Comparison of ENCODE assay signal across 1 cellular context in the genomic region with DNA sequence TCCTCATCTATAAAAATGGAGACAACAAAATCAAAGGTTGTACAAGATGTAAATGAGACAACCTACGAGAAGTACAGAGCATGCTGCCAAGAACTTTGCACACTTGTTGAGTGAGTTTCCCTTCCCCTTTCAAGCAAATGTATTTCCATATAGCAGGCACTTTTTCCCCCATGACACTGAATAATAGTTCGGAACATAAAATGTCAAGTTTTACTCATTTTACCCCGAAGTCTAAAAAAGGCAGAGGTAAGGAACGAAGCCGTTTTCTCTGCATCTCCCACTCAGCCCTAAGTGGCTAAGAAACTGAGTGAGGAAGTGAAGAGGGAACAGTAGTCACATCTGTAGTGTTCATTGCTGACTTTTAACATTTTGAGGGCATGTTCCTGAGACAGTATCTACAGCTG.
TF ChIP-seq lines count a peak whose summit lies in the region.

No MANE protein-coding gene starts in this region.

TF ChIP-seq in GM23338, 12 proteins besides CTCF, POLR2A, EP300 and RAD21 (continued from another document):
- TF ChIP-seq, protein P1, sequence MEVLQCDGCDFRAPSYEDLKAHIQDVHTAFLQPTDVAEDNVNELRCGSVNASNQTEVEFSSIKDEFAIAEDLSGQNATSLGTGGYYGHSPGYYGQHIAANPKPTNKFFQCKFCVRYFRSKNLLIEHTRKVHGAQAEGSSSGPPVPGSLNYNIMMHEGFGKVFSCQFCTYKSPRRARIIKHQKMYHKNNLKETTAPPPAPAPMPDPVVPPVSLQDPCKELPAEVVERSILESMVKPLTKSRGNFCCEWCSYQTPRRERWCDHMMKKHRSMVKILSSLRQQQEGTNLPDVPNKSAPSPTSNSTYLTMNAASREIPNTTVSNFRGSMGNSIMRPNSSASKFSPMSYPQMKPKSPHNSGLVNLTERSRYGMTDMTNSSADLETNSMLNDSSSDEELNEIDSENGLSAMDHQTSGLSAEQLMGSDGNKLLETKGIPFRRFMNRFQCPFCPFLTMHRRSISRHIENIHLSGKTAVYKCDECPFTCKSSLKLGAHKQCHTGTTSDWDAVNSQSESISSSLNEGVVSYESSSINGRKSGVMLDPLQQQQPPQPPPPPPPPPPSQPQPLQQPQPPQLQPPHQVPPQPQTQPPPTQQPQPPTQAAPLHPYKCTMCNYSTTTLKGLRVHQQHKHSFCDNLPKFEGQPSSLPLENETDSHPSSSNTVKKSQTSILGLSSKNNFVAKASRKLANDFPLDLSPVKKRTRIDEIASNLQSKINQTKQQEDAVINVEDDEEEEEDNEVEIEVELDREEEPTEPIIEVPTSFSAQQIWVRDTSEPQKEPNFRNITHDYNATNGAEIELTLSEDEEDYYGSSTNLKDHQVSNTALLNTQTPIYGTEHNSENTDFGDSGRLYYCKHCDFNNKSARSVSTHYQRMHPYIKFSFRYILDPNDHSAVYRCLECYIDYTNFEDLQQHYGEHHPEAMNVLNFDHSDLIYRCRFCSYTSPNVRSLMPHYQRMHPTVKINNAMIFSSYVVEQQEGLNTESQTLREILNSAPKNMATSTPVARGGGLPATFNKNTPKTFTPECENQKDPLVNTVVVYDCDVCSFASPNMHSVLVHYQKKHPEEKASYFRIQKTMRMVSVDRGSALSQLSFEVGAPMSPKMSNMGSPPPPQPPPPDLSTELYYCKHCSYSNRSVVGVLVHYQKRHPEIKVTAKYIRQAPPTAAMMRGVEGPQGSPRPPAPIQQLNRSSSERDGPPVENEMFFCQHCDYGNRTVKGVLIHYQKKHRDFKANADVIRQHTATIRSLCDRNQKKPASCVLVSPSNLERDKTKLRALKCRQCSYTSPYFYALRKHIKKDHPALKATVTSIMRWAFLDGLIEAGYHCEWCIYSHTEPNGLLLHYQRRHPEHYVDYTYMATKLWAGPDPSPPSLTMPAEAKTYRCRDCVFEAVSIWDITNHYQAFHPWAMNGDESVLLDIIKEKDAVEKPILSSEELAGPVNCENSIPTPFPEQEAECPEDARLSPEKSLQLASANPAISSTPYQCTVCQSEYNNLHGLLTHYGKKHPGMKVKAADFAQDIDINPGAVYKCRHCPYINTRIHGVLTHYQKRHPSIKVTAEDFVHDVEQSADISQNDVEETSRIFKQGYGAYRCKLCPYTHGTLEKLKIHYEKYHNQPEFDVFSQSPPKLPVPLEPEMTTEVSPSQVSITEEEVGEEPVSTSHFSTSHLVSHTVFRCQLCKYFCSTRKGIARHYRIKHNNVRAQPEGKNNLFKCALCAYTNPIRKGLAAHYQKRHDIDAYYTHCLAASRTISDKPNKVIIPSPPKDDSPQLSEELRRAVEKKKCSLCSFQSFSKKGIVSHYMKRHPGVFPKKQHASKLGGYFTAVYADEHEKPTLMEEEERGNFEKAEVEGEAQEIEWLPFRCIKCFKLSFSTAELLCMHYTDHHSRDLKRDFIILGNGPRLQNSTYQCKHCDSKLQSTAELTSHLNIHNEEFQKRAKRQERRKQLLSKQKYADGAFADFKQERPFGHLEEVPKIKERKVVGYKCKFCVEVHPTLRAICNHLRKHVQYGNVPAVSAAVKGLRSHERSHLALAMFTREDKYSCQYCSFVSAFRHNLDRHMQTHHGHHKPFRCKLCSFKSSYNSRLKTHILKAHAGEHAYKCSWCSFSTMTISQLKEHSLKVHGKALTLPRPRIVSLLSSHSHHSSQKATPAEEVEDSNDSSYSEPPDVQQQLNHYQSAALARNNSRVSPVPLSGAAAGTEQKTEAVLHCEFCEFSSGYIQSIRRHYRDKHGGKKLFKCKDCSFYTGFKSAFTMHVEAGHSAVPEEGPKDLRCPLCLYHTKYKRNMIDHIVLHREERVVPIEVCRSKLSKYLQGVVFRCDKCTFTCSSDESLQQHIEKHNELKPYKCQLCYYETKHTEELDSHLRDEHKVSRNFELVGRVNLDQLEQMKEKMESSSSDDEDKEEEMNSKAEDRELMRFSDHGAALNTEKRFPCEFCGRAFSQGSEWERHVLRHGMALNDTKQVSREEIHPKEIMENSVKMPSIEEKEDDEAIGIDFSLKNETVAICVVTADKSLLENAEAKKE (CRISPR knock-in tag; IDR thresholded peaks at IDR 0.05), result no peak
